Comparison of ENCODE assay signal across 15 cellular contexts in the genomic region with DNA sequence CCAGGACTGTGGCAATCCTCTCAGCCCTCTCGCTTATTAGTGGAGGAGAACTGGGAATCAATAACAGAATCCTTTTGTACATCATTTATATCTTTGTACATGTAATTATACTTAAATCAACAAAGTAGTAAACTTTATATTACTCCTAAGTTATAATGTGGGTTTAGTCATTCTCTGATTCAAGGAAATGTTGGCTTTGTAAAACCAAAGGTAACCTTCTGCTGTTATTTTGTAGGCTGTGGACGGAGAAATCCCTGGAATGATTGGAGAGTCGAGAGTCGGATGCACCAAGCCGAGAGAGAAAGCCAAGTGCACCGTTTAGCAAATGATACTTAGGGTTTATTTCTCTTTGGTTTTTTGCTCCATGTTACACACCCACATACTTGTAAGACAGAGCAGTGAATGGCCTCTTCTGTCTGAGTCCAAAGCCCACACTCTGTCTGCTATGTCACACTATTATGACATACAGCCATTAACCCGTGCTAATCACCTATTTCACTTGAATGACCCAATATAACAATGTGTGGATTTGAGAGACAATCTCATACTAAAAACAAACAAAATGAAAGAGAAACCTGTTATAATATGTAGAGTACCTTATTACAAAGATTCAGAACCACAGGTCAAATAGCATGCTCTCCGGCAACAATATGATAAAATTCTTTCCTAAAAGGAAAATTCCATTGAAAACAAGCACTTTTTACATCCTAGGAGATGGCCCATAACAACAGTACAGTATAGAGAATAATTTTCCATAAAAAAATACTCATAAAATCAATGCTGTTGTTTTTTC.
DNase-seq lines count a peak whose midpoint lies in the region; ATAC-seq and TF ChIP-seq lines count a peak whose summit lies in the region.
"Had no signal": no experiment of that assay in that cellular context is flagged by ENCODE, and none has a peak within 500 bp of the region (broad histone marks: within the 10 kb centered on the region; RNA-seq: fewer than 3 reads in every experiment).

No MANE protein-coding gene starts in this region.

- TF ChIP-seq CTCF in Loucy (conservative IDR thresholded peaks at IDR 0.05; ENCODE audit: low read length): no peak
- TF ChIP-seq CTCF in hepatocyte (IDR thresholded peaks at IDR 0.05; ENCODE audit: poor library complexity): no peak
- TF ChIP-seq CTCF in natural killer cell (IDR thresholded peaks at IDR 0.05): no peak

- peak; percentile 31 for DNase-seq in hepatocyte (ENCODE audit: low spot score)
- no peak for DNase-seq in stimulated activated naive CD8-positive, alpha-beta T cell treated with anti-CD3 and anti-CD28 coated beads, Interleukin-15, Interleukin-2, amounts not matched to agents 100 U/mL and 50 U/mL, for 24 hours
- DNase-seq in NCI-H526 (lab: John Stamatoyannopoulos, UW): no peak
- no peak for DNase-seq in natural killer cell
- DNase-seq in activated CD8-positive, alpha-beta memory T cell treated with anti-CD3 and anti-CD28 coated beads, Interleukin-2, amount 50 U/mL, for 48 hours: no peak
- DNase-seq: activated naive CD4-positive, alpha-beta T cell treated with anti-CD3 and anti-CD28 coated beads, Interleukin-2, amount 10 ng/mL, durations not matched to agents 7 days and 5 days; effector memory CD8-positive, alpha-beta T cell; NCI-H2081 treated with DMSO at 0.1 percent for 48 hours; SIG-M5; T-helper 9 cell had no signal

- H2AFZ ChIP-seq in Loucy (ENCODE audit: low read length) (peak overlapping the region; percentile 24; the same call in 1 of the 2 replicates), hepatocyte (no peak overlapping the region)

- H3K27me3 ChIP-seq in Loucy (ENCODE audit: insufficient read depth, low read length, poor library complexity, severe bottlenecking): no peaks in the 10 kb centered on the region
- H3K27me3 ChIP-seq in hepatocyte: no peaks in the 10 kb centered on the region
- H3K27me3 ChIP-seq: breast epithelium had no signal

- H3K27ac ChIP-seq in hepatocyte: peak overlapping the region; percentile 52
- H3K27ac ChIP-seq: breast epithelium had no signal

- no peaks in the 10 kb centered on the region for H3K36me3 Mint-ChIP-seq in natural killer cell
- H3K36me3 Mint-ChIP-seq: activated naive CD4-positive, alpha-beta T cell treated with anti-CD3 and anti-CD28 coated beads, Interleukin-2, amount 10 ng/mL, durations not matched to agents 7 days and 5 days had no signal

- H3K4me1 ChIP-seq in Loucy (ENCODE audit: insufficient read depth, low read length, poor library complexity, severe bottlenecking) (no peaks in the 10 kb centered on the region), hepatocyte (ENCODE audit: insufficient read depth) (no peaks in the 10 kb centered on the region)
- H3K4me1 ChIP-seq: breast epithelium had no signal

- intact Hi-C loops in natural killer cell (cut with micrococcal nuclease): no loop called here

- no peak overlapping the region for H3K27ac Mint-ChIP-seq in natural killer cell
- H3K27ac Mint-ChIP-seq: activated naive CD4-positive, alpha-beta T cell treated with anti-CD3 and anti-CD28 coated beads, Interleukin-2, amount 10 ng/mL, durations not matched to agents 7 days and 5 days; effector memory CD8-positive, alpha-beta T cell had no signal

- ATAC-seq in GM18511 (IDR thresholded peaks at IDR 0.05; ENCODE audit: unreplicated experiment) (peak; percentile 51), GM21526 (IDR thresholded peaks at IDR 0.05; ENCODE audit: low FRiP score, unreplicated experiment) (peak; percentile 40), natural killer cell (no peak)
- no peak for ATAC-seq in stimulated activated naive CD8-positive, alpha-beta T cell treated with anti-CD3 and anti-CD28 coated beads, Interleukin-15, Interleukin-2, amounts not matched to agents 100 U/mL and 50 U/mL, for 24 hours
- ATAC-seq: effector memory CD8-positive, alpha-beta T cell had no signal

- H4K20me1 ChIP-seq in Loucy (ENCODE audit: insufficient read depth, low read length, poor library complexity, severe bottlenecking) (no peaks in the 10 kb centered on the region), hepatocyte (ENCODE audit: insufficient read depth, poor library complexity, severe bottlenecking) (no peaks in the 10 kb centered on the region)

- H3K36me3 ChIP-seq in Loucy (ENCODE audit: insufficient read depth, low read length): no peaks in the 10 kb centered on the region
- H3K36me3 ChIP-seq in hepatocyte (replicated peaks; ENCODE audit: insufficient read depth, low read depth): no peaks in the 10 kb centered on the region
- H3K36me3 ChIP-seq: breast epithelium had no signal

- 86% methylated on average over 8 of the region's 8 CpGs for WGBS in hepatocyte (ENCODE audit: low lambda C conversion rate, missing lambda C conversion rate)

- H3K4me1 Mint-ChIP-seq in natural killer cell: no peaks in the 10 kb centered on the region
- H3K4me1 Mint-ChIP-seq: activated naive CD4-positive, alpha-beta T cell treated with anti-CD3 and anti-CD28 coated beads, Interleukin-2, amount 10 ng/mL, durations not matched to agents 7 days and 5 days had no signal

- H3K79me2 ChIP-seq in Loucy (ENCODE audit: insufficient read depth, low read length) (no peaks in the 10 kb centered on the region), hepatocyte (no peaks in the 10 kb centered on the region)

- no peaks in the 10 kb centered on the region for H3K9me3 ChIP-seq in Loucy (ENCODE audit: insufficient read depth, low read depth, low read length)
- H3K9me3 ChIP-seq in hepatocyte (ENCODE audit: low read depth): no peaks in the 10 kb centered on the region
- H3K9me3 ChIP-seq: breast epithelium had no signal

- no peaks in the 10 kb centered on the region for H3F3A ChIP-seq in Loucy (ENCODE audit: low read depth)

- H3K9me3 Mint-ChIP-seq in natural killer cell: no peaks in the 10 kb centered on the region
- H3K9me3 Mint-ChIP-seq: activated naive CD4-positive, alpha-beta T cell treated with anti-CD3 and anti-CD28 coated beads, Interleukin-2, amount 10 ng/mL, durations not matched to agents 7 days and 5 days; effector memory CD8-positive, alpha-beta T cell had no signal

- peaks cover 0 to 4% of the 10 kb centered on the region in 2 donors for H3K27me3 Mint-ChIP-seq in natural killer cell (ENCODE audit: low read depth in 2 of 2)
- H3K27me3 Mint-ChIP-seq: activated naive CD4-positive, alpha-beta T cell treated with anti-CD3 and anti-CD28 coated beads, Interleukin-2, amount 10 ng/mL, durations not matched to agents 7 days and 5 days had no signal

- no peaks in the 10 kb centered on the region for H3K9me2 ChIP-seq in Loucy (replicated peaks; ENCODE audit: low read depth, low read length)
- H3K9me2 ChIP-seq in hepatocyte (replicated peaks; ENCODE audit: insufficient read depth): no peaks in the 10 kb centered on the region

- no peak overlapping the region for H3K9ac ChIP-seq in Loucy (ENCODE audit: low read depth, low read length, poor library complexity, severe bottlenecking)

- H3K4me2 ChIP-seq in Loucy (ENCODE audit: low read depth, low read length, poor library complexity, severe bottlenecking) (no peak overlapping the region), hepatocyte (peak overlapping the region; percentile 19)

- H3K4me3 ChIP-seq in Loucy (ENCODE audit: low read length, poor library complexity, severe bottlenecking) (no peak overlapping the region), hepatocyte (no peak overlapping the region)
- H3K4me3 ChIP-seq: breast epithelium, lung had no signal

- H3K4me3 Mint-ChIP-seq in natural killer cell: no peak overlapping the region
- H3K4me3 Mint-ChIP-seq: activated naive CD4-positive, alpha-beta T cell treated with anti-CD3 and anti-CD28 coated beads, Interleukin-2, amount 10 ng/mL, durations not matched to agents 7 days and 5 days; effector memory CD8-positive, alpha-beta T cell had no signal

Comparison
In these comparisons a context has a peak if more than half of its experiments do, and no peak if none do; other contexts are left out.
1. ATAC-seq: peak in GM18511 (single experiment) and GM21526 (single experiment); none in stimulated activated naive CD8-positive, alpha-beta T cell treated with anti-CD3 and anti-CD28 coated beads, Interleukin-15, Interleukin-2, amounts not matched to agents 100 U/mL and 50 U/mL, for 24 hours (single experiment) and natural killer cell (0 of 3).